ENCODE assay signal across 14 cellular contexts in genomic region chr10:7512487-7512886, GRCh38.
DNase-seq lines count a peak whose midpoint lies in the region; ATAC-seq lines count a peak whose summit lies in the region.
"Had no signal": no experiment of that assay in that cellular context is flagged by ENCODE, and none has a peak within 500 bp of the region (broad histone marks: within the 10 kb centered on the region; RNA-seq: fewer than 3 reads in every experiment).

No MANE protein-coding gene starts in this region.

- intact Hi-C loops in posterior cingulate gyrus (cut with DNase I): no loop called here

- H3K27me3 Mint-ChIP-seq in stimulated activated naive CD8-positive, alpha-beta T cell treated with anti-CD3 and anti-CD28 coated beads, Interleukin-15, Interleukin-2, amounts not matched to agents 100 ng/mL and 50 ng/mL, for 24 hours: no peaks in the 10 kb centered on the region
- no peaks in the 10 kb centered on the region for H3K27me3 Mint-ChIP-seq in activated naive CD8-positive, alpha-beta T cell treated with anti-CD3 and anti-CD28 coated beads, Interleukin-2, amount 50 U/mL, for 24 hours
- H3K27me3 Mint-ChIP-seq in stimulated activated naive CD8-positive, alpha-beta T cell treated with anti-CD3 and anti-CD28 coated beads, Interleukin-15, amount 100 ng/mL, for 72 hours: no peaks in the 10 kb centered on the region
- H3K27me3 Mint-ChIP-seq: stimulated activated memory B cell treated with anti-CD40 and anti-IgM and Interleukin-4, amounts not matched to agents 10 μg/mL and 1 μg/mL and 100 μg/mL, for 72 hours had no signal

- in situ Hi-C loops in KBM-7 (cut with MboI; ENCODE audit: low pct_unique_long_range_greater_than_20kb, low sequenced_read_pairs): no loop called here

- H3K36me3 Mint-ChIP-seq in stimulated activated naive CD8-positive, alpha-beta T cell treated with anti-CD3 and anti-CD28 coated beads, Interleukin-15, Interleukin-2, amounts not matched to agents 100 ng/mL and 50 ng/mL, for 24 hours (ENCODE audit: low read depth): peaks cover 11% of the 10 kb centered on the region
- H3K36me3 Mint-ChIP-seq in activated naive CD8-positive, alpha-beta T cell treated with anti-CD3 and anti-CD28 coated beads, Interleukin-2, amount 50 U/mL, for 24 hours (ENCODE audit: low read depth): peaks cover 12% of the 10 kb centered on the region

- peak overlapping the region; percentile 18 for H3K27ac Mint-ChIP-seq in stimulated activated naive CD8-positive, alpha-beta T cell treated with anti-CD3 and anti-CD28 coated beads, Interleukin-15, Interleukin-2, amounts not matched to agents 100 ng/mL and 50 ng/mL, for 24 hours
- H3K27ac Mint-ChIP-seq in activated naive CD8-positive, alpha-beta T cell treated with anti-CD3 and anti-CD28 coated beads, Interleukin-2, amount 50 U/mL, for 24 hours: peak overlapping the region; percentile 69
- no peak overlapping the region for H3K27ac Mint-ChIP-seq in stimulated activated naive CD8-positive, alpha-beta T cell treated with anti-CD3 and anti-CD28 coated beads, Interleukin-15, amount 100 ng/mL, for 72 hours
- H3K27ac Mint-ChIP-seq: stimulated activated memory B cell treated with anti-CD40 and anti-IgM and Interleukin-4, amounts not matched to agents 10 μg/mL and 1 μg/mL and 100 μg/mL, for 72 hours had no signal

- DNase-seq in stimulated activated naive CD8-positive, alpha-beta T cell treated with anti-CD3 and anti-CD28 coated beads, Interleukin-15, Interleukin-2, amounts not matched to agents 100 U/mL and 50 U/mL, for 24 hours: no peak
- DNase-seq in KBM-7: peak; percentile 5
- DNase-seq in activated naive CD8-positive, alpha-beta T cell treated with anti-CD3 and anti-CD28 coated beads, Interleukin-2, amount 50 U/mL, for 24 hours: no peak
- DNase-seq in stimulated activated naive CD8-positive, alpha-beta T cell treated with anti-CD3 and anti-CD28 coated beads, Interleukin-15, amount 100 ng/mL, for 72 hours: peak in 1 of 2 donors; percentile 11
- no peak for DNase-seq in posterior cingulate gyrus
- no peak for DNase-seq in AG20443 (ENCODE audit: low spot score)
- no peak for DNase-seq in dedifferentiated amniotic fluid mesenchymal stem cell (ENCODE audit: extremely low spot score)
- DNase-seq: cortex of kidney, glutamatergic neuron, HCEC 1CT, NCI-H187 treated with DMSO at 0.1 percent for 48 hours, NCI-H510A treated with DMSO at 0.1 percent for 48 hours had no signal

- no peak overlapping the region for H3K4me3 Mint-ChIP-seq in stimulated activated naive CD8-positive, alpha-beta T cell treated with anti-CD3 and anti-CD28 coated beads, Interleukin-15, Interleukin-2, amounts not matched to agents 100 ng/mL and 50 ng/mL, for 24 hours
- no peak overlapping the region for H3K4me3 Mint-ChIP-seq in activated naive CD8-positive, alpha-beta T cell treated with anti-CD3 and anti-CD28 coated beads, Interleukin-2, amount 50 U/mL, for 24 hours
- peak overlapping the region in 1 of 2 donors; percentile 62 for H3K4me3 Mint-ChIP-seq in stimulated activated naive CD8-positive, alpha-beta T cell treated with anti-CD3 and anti-CD28 coated beads, Interleukin-15, amount 100 ng/mL, for 72 hours
- H3K4me3 Mint-ChIP-seq: stimulated activated memory B cell treated with anti-CD40 and anti-IgM and Interleukin-4, amounts not matched to agents 10 μg/mL and 1 μg/mL and 100 μg/mL, for 72 hours had no signal

- peaks cover 24% of the 10 kb centered on the region for H3K4me1 Mint-ChIP-seq in stimulated activated naive CD8-positive, alpha-beta T cell treated with anti-CD3 and anti-CD28 coated beads, Interleukin-15, Interleukin-2, amounts not matched to agents 100 ng/mL and 50 ng/mL, for 24 hours (ENCODE audit: low read depth)
- peaks cover 27% of the 10 kb centered on the region for H3K4me1 Mint-ChIP-seq in activated naive CD8-positive, alpha-beta T cell treated with anti-CD3 and anti-CD28 coated beads, Interleukin-2, amount 50 U/mL, for 24 hours
- peaks cover 47% of the 10 kb centered on the region for H3K4me1 Mint-ChIP-seq in stimulated activated naive CD8-positive, alpha-beta T cell treated with anti-CD3 and anti-CD28 coated beads, Interleukin-15, amount 100 ng/mL, for 72 hours

- H3K9me3 Mint-ChIP-seq in stimulated activated naive CD8-positive, alpha-beta T cell treated with anti-CD3 and anti-CD28 coated beads, Interleukin-15, Interleukin-2, amounts not matched to agents 100 ng/mL and 50 ng/mL, for 24 hours: peaks cover 19% of the 10 kb centered on the region
- H3K9me3 Mint-ChIP-seq in activated naive CD8-positive, alpha-beta T cell treated with anti-CD3 and anti-CD28 coated beads, Interleukin-2, amount 50 U/mL, for 24 hours: peaks cover 23% of the 10 kb centered on the region
- peaks cover 20 to 43% of the 10 kb centered on the region in 2 donors for H3K9me3 Mint-ChIP-seq in stimulated activated naive CD8-positive, alpha-beta T cell treated with anti-CD3 and anti-CD28 coated beads, Interleukin-15, amount 100 ng/mL, for 72 hours

- ATAC-seq in stimulated activated naive CD8-positive, alpha-beta T cell treated with anti-CD3 and anti-CD28 coated beads, Interleukin-15, Interleukin-2, amounts not matched to agents 100 U/mL and 50 U/mL, for 24 hours: no peak
- ATAC-seq in activated naive CD8-positive, alpha-beta T cell treated with anti-CD3 and anti-CD28 coated beads, Interleukin-2, amount 50 U/mL, for 24 hours: peak; percentile 36
- ATAC-seq in stimulated activated naive CD8-positive, alpha-beta T cell treated with anti-CD3 and anti-CD28 coated beads, Interleukin-15, amount 100 ng/mL, for 72 hours: peak; percentile 26
- ATAC-seq: stimulated activated memory B cell treated with anti-CD40 and anti-IgM and Interleukin-4, amounts not matched to agents 10 μg/mL and 1 μg/mL and 100 μg/mL, for 72 hours had no signal

Comparison
In these comparisons a context has a peak if more than half of its experiments do, and no peak if none do; other contexts are left out.
1. H3K27ac Mint-ChIP-seq: peak in stimulated activated naive CD8-positive, alpha-beta T cell treated with anti-CD3 and anti-CD28 coated beads, Interleukin-15, Interleukin-2, amounts not matched to agents 100 ng/mL and 50 ng/mL, for 24 hours (single experiment) and activated naive CD8-positive, alpha-beta T cell treated with anti-CD3 and anti-CD28 coated beads, Interleukin-2, amount 50 U/mL, for 24 hours (single experiment); none in stimulated activated naive CD8-positive, alpha-beta T cell treated with anti-CD3 and anti-CD28 coated beads, Interleukin-15, amount 100 ng/mL, for 72 hours (0 of 2).